ENCODE assay signal across 1 cellular context in genomic region chr2:28648147-28648546, GRCh38.
TF ChIP-seq lines count a peak whose summit lies in the region.

No MANE protein-coding gene starts in this region.

TF ChIP-seq in IMR-90, 13 proteins besides CTCF, POLR2A, EP300 and RAD21 (continued from another document):
- TF ChIP-seq, protein P1, sequence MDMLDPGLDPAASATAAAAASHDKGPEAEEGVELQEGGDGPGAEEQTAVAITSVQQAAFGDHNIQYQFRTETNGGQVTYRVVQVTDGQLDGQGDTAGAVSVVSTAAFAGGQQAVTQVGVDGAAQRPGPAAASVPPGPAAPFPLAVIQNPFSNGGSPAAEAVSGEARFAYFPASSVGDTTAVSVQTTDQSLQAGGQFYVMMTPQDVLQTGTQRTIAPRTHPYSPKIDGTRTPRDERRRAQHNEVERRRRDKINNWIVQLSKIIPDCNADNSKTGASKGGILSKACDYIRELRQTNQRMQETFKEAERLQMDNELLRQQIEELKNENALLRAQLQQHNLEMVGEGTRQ (IDR thresholded peaks at IDR 0.05; ENCODE audit: low read depth, low read length), result no peak
- TF ChIP-seq MAFK (IDR thresholded peaks at IDR 0.05; ENCODE audit: low read depth, low read length), result no peak
- TF ChIP-seq MAZ (IDR thresholded peaks at IDR 0.05; ENCODE audit: borderline replicate concordance, low read depth, low read length), result no peak
